ENCODE assay signal across 17 cellular contexts in the genomic region with DNA sequence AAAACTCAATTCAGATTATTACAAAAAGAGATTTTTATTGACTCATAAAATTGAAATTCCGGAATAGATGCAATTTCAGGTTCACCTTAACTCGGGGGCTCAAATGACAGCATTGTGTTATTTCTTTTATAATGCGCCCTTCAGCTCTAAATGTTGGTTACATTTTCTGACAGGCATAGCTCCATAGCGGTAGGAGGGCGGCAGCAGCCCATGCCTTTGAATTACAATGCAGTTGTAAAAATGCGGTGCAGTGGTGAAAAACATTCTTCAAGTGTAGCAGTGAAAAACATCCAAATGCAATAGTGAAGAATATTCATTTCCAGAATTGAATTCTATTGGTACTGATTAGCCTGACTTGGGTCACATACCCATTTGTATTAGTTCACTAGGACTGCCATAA.
DNase-seq lines count a peak whose midpoint lies in the region; ATAC-seq and TF ChIP-seq lines count a peak whose summit lies in the region.
"Had no signal": no experiment of that assay in that cellular context is flagged by ENCODE, and none has a peak within 500 bp of the region (broad histone marks: within the 10 kb centered on the region; RNA-seq: fewer than 3 reads in every experiment).

No MANE protein-coding gene starts in this region.

- H2BK12ac ChIP-seq in trophoblast cell (ENCODE audit: low read length) = peak overlapping the region; percentile 58

- no peak overlapping the region for H3K4ac ChIP-seq in trophoblast cell (ENCODE audit: low read depth, low read length)

- H3K27me3 ChIP-seq in GM23338 (ENCODE audit: insufficient read depth) = no peaks in the 10 kb centered on the region
- no peaks in the 10 kb centered on the region for H3K27me3 ChIP-seq in iPS-20b (ENCODE audit: insufficient read depth, low read length)
- H3K27me3 ChIP-seq in trophoblast cell (ENCODE audit: insufficient read depth, low read length) = no peaks in the 10 kb centered on the region
- H3K27me3 ChIP-seq: BLaER1 had no signal

- H3K4me3 ChIP-seq in GM23338 (no peak overlapping the region), iPS-20b (ENCODE audit: low read length) (peak overlapping the region; percentile 46; the same call in 1 of the 2 replicates), trophoblast cell (ENCODE audit: low read depth, low read length) (no peak overlapping the region)
- H3K4me3 ChIP-seq: BLaER1, GM12878 had no signal

- peaks cover 26% of the 10 kb centered on the region; the same call in 2 of the 3 replicates for H3K36me3 Mint-ChIP-seq in GM23338 (ENCODE audit: low read depth)
- H3K36me3 Mint-ChIP-seq in WTC11 = peaks cover 27% of the 10 kb centered on the region
- no peaks in the 10 kb centered on the region for H3K36me3 Mint-ChIP-seq in activated naive CD4-positive, alpha-beta T cell treated with anti-CD3 and anti-CD28 coated beads for 36 hours (ENCODE audit: low read depth)
- H3K36me3 Mint-ChIP-seq: CD8-positive, alpha-beta memory T cell had no signal

- ATAC-seq in GM23338 (peak; percentile 90), WTC11 (peak; percentile 83), GM18519 (IDR thresholded peaks at IDR 0.05; ENCODE audit: low FRiP score, unreplicated experiment) (no peak)
- ATAC-seq: GM12878 had no signal

- H3K36me3 ChIP-seq in GM23338 (ENCODE audit: insufficient read depth) (peaks cover 6% of the 10 kb centered on the region; the same call in 1 of the 2 replicates), iPS-20b (ENCODE audit: insufficient read depth, low read depth, low read length) (no peaks in the 10 kb centered on the region), trophoblast cell (ENCODE audit: control insufficient read depth in 1 of 2, insufficient read depth in 2 of 2, low read length in 2 of 2) (peaks cover 0 to 1% of the 10 kb centered on the region in 2 experiments)
- H3K36me3 ChIP-seq: BLaER1 had no signal

- no peak overlapping the region for H2AK5ac ChIP-seq in trophoblast cell (ENCODE audit: low read length)

- POLR2A ChIA-PET in WTC11 (lab: Charles Lee) = no interaction called here

- H3K9me3 Mint-ChIP-seq in GM23338 (peaks cover 27% of the 10 kb centered on the region), WTC11 (peaks cover 27% of the 10 kb centered on the region)
- H3K9me3 Mint-ChIP-seq in activated naive CD4-positive, alpha-beta T cell treated with anti-CD3 and anti-CD28 coated beads for 36 hours = peaks cover 5% of the 10 kb centered on the region

- no peak overlapping the region for H4K12ac ChIP-seq in trophoblast cell (ENCODE audit: low read depth, low read length)

- H3K4me1 Mint-ChIP-seq in GM23338 = peaks cover 29% of the 10 kb centered on the region
- peaks cover 32% of the 10 kb centered on the region for H3K4me1 Mint-ChIP-seq in WTC11
- no peaks in the 10 kb centered on the region for H3K4me1 Mint-ChIP-seq in activated naive CD4-positive, alpha-beta T cell treated with anti-CD3 and anti-CD28 coated beads for 36 hours (ENCODE audit: low read depth)
- H3K4me1 Mint-ChIP-seq: CD8-positive, alpha-beta memory T cell had no signal

- H4K91ac ChIP-seq in trophoblast cell (ENCODE audit: low read depth, low read length) = no peak overlapping the region

- H3K9me3 ChIP-seq in iPS-20b (ENCODE audit: insufficient read depth, low read depth, low read length) (peaks cover 12% of the 10 kb centered on the region; the same call in 1 of the 2 replicates), trophoblast cell (ENCODE audit: insufficient read depth, low read depth, low read length) (peaks cover 8% of the 10 kb centered on the region)

- no peak overlapping the region for H4K8ac ChIP-seq in trophoblast cell (ENCODE audit: low read depth, low read length)

- H3K27ac ChIP-seq in GM23338 (ENCODE audit: low read depth) = peak overlapping the region; percentile 14; the same call in 1 of the 2 replicates
- no peak overlapping the region for H3K27ac ChIP-seq in iPS-20b (ENCODE audit: low read length)
- H3K27ac ChIP-seq in trophoblast cell (ENCODE audit: low read depth, low read length) = no peak overlapping the region
- H3K27ac ChIP-seq: BLaER1, HL-60 had no signal

- H3K27ac Mint-ChIP-seq in GM23338 (peak overlapping the region; percentile 50), WTC11 (no peak overlapping the region)
- no peak overlapping the region for H3K27ac Mint-ChIP-seq in activated naive CD4-positive, alpha-beta T cell treated with anti-CD3 and anti-CD28 coated beads for 36 hours
- H3K27ac Mint-ChIP-seq: CD8-positive, alpha-beta memory T cell had no signal

- peak overlapping the region; percentile 42; the same call in 1 of the 3 replicates for H3K4me3 Mint-ChIP-seq in GM23338
- H3K4me3 Mint-ChIP-seq in WTC11 = peak overlapping the region; percentile 12; the same call in 1 of the 2 replicates
- H3K4me3 Mint-ChIP-seq in activated naive CD4-positive, alpha-beta T cell treated with anti-CD3 and anti-CD28 coated beads for 36 hours = no peak overlapping the region
- H3K4me3 Mint-ChIP-seq: CD8-positive, alpha-beta memory T cell had no signal

- peaks cover 2% of the 10 kb centered on the region for H3K79me1 ChIP-seq in trophoblast cell (ENCODE audit: low read length)

- peaks cover 7% of the 10 kb centered on the region; the same call in 1 of the 2 replicates for H3K9me2 ChIP-seq in GM23338 (ENCODE audit: insufficient read depth)

- no CpG with 5 or more reads among the region's 6 CpGs for WGBS in trophoblast cell (ENCODE audit: extremely low coverage, insufficient coverage, insufficient read length)

- H3K4me1 ChIP-seq in GM23338 (ENCODE audit: insufficient read depth) = peaks cover 22% of the 10 kb centered on the region
- H3K4me1 ChIP-seq in iPS-20b (ENCODE audit: insufficient read depth, low read length) = peaks cover 20% of the 10 kb centered on the region; the same call in 1 of the 2 replicates
- no peaks in the 10 kb centered on the region for H3K4me1 ChIP-seq in trophoblast cell (ENCODE audit: control insufficient read depth in 1 of 2, insufficient read depth in 2 of 2, low read length in 2 of 2)
- H3K4me1 ChIP-seq: Caco-2 had no signal

- no peak overlapping the region for H2BK120ac ChIP-seq in trophoblast cell (ENCODE audit: insufficient read depth, low read length, poor library complexity)

- no peak overlapping the region for H3K18ac ChIP-seq in trophoblast cell (ENCODE audit: low read length)

- DNase-seq in GM23338 (ENCODE audit: low spot score) (peak; percentile 67), WTC11 (ENCODE audit: low spot score) (peak; percentile 23), trophoblast cell (no peak), HCEC 1CT (no peak)
- no peak for DNase-seq in activated naive CD4-positive, alpha-beta T cell treated with anti-CD3 and anti-CD28 coated beads for 36 hours
- DNase-seq: 8988T; AML-193; Caco-2; CD8-positive, alpha-beta memory T cell; DMS 273 treated with DMSO at 0.1 percent for 48 hours; IMR-90; KBM-7 had no signal

- H3K27me3 Mint-ChIP-seq in GM23338 (ENCODE audit: insufficient read depth, low read depth, poor library complexity) = peaks cover 2% of the 10 kb centered on the region
- no peaks in the 10 kb centered on the region; the same call in 1 of the 2 replicates for H3K27me3 Mint-ChIP-seq in WTC11 (ENCODE audit: low read depth)
- peaks cover 2% of the 10 kb centered on the region for H3K27me3 Mint-ChIP-seq in activated naive CD4-positive, alpha-beta T cell treated with anti-CD3 and anti-CD28 coated beads for 36 hours (ENCODE audit: low read depth)
- H3K27me3 Mint-ChIP-seq: CD8-positive, alpha-beta memory T cell had no signal

- CTCF ChIA-PET in WTC11 (lab: Charles Lee) = no interaction called here
- CTCF ChIA-PET in activated naive CD4-positive, alpha-beta T cell treated with anti-CD3 and anti-CD28 coated beads for 36 hours (lab: Charles Lee) = no interaction called here

- no peaks in the 10 kb centered on the region for H4K20me1 ChIP-seq in GM23338 (replicated peaks; ENCODE audit: insufficient read depth)
- H4K20me1 ChIP-seq: BLaER1 had no signal

- no peak overlapping the region for H3K14ac ChIP-seq in trophoblast cell (ENCODE audit: low read length)

- H3K79me2 ChIP-seq in GM23338 (replicated peaks; ENCODE audit: insufficient read depth) = no peaks in the 10 kb centered on the region
- H3K79me2 ChIP-seq in trophoblast cell (ENCODE audit: control insufficient read depth, insufficient read depth, low read length, poor library complexity) = no peaks in the 10 kb centered on the region

- no peak overlapping the region for H2BK5ac ChIP-seq in trophoblast cell (ENCODE audit: low read depth, low read length, poor library complexity)

- H3K9ac ChIP-seq in iPS-20b (ENCODE audit: low read depth, low read length) (no peak overlapping the region), trophoblast cell (ENCODE audit: low read length) (no peak overlapping the region)
- H3K9ac ChIP-seq: BLaER1 had no signal

- no peak overlapping the region for H2AFZ ChIP-seq in GM23338
- no peak overlapping the region for H2AFZ ChIP-seq in trophoblast cell (ENCODE audit: insufficient read depth, low read length, poor library complexity)

- H3F3A ChIP-seq in GM23338 (replicated peaks; ENCODE audit: low read depth) = no peaks in the 10 kb centered on the region

- H3K4me2 ChIP-seq in GM23338 = peak overlapping the region; percentile 12; the same call in 1 of the 2 replicates
- no peak overlapping the region for H3K4me2 ChIP-seq in trophoblast cell (ENCODE audit: low read length)
- H3K4me2 ChIP-seq: BLaER1 had no signal

- no peak for TF ChIP-seq CTCF in GM23338 (conservative IDR thresholded peaks at IDR 0.05; ENCODE audit: low read depth in 2 of 2)
- TF ChIP-seq CTCF in WTC11 (IDR thresholded peaks at IDR 0.05) = no peak

- no peak overlapping the region for H3K23ac ChIP-seq in trophoblast cell (ENCODE audit: low read length)

- intact Hi-C loops in activated naive CD4-positive, alpha-beta T cell treated with anti-CD3 and anti-CD28 coated beads for 36 hours (cut with micrococcal nuclease) = no loop called here

TF ChIP-seq in GM23338, 12 proteins besides CTCF, POLR2A, EP300 and RAD21 (continues in another document):
- TF ChIP-seq ZNF331 (CRISPR knock-in tag; IDR thresholded peaks at IDR 0.05; ENCODE audit: low read depth) (no peak), ZNF114 (CRISPR knock-in tag; IDR thresholded peaks at IDR 0.05) (no peak), POLR2AphosphoS5 (IDR thresholded peaks at IDR 0.05; ENCODE audit: low read depth) (no peak), STAT1 (IDR thresholded peaks at IDR 0.05; ENCODE audit: unreplicated experiment) (no peak), EZH2 (IDR thresholded peaks at IDR 0.05; ENCODE audit: low read depth, unreplicated experiment) (no peak)

TF ChIP-seq in WTC11, 78 proteins besides CTCF, POLR2A, EP300 and RAD21:
- no peak for TF ChIP-seq SP1 (CRISPR knock-in tag; conservative IDR thresholded peaks at IDR 0.05)
- TF ChIP-seq, protein P1, sequence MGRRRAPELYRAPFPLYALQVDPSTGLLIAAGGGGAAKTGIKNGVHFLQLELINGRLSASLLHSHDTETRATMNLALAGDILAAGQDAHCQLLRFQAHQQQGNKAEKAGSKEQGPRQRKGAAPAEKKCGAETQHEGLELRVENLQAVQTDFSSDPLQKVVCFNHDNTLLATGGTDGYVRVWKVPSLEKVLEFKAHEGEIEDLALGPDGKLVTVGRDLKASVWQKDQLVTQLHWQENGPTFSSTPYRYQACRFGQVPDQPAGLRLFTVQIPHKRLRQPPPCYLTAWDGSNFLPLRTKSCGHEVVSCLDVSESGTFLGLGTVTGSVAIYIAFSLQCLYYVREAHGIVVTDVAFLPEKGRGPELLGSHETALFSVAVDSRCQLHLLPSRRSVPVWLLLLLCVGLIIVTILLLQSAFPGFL (CRISPR knock-in tag; IDR thresholded peaks at IDR 0.05; ENCODE audit: borderline replicate concordance) = no peak

Comparison
In these comparisons a context has a peak if more than half of its experiments do, and no peak if none do; other contexts are left out.
1. DNase-seq: peak in GM23338 (single experiment) and WTC11 (single experiment); none in trophoblast cell (0 of 2), activated naive CD4-positive, alpha-beta T cell treated with anti-CD3 and anti-CD28 coated beads for 36 hours (single experiment) and HCEC 1CT (single experiment).